ENCODE assay signal across 35 cellular contexts in the genomic region with DNA sequence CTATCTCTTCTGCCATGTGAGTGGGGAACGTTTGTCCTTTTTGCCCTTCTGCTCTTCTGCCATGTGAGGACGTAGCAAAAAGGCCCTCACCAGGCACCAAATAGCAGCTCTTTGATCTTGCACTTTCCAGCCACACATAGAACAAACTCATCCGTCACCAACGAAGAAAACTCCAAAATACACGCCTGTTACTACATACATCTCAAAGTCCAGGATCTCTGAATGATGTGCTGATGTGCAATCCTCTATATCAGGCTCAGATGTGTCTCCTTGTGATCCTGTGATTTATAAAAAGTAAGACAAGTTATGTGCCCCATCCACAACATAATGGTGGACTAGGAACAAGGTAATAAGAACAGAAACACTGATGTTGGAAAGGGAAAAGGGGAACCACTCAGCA.
"Had no signal": no experiment of that assay in that cellular context is flagged by ENCODE, and none has a peak within 500 bp of the region (broad histone marks: within the 10 kb centered on the region; RNA-seq: fewer than 3 reads in every experiment).

No MANE protein-coding gene starts in this region.

- H3K9ac ChIP-seq: KMS-11 had no signal

- DNase-seq: Karpas-422, Kasumi-1, MG63, MM.1S, MV-4-11, NCI-H1048, NCI-H1092, NCI-H1092 treated with DMSO at 0.1 percent for 48 hours, NCI-H1105, NCI-H1105 treated with DMSO at 0.1 percent for 48 hours, NCI-H1417, NCI-H1417 treated with DMSO at 0.1 percent for 48 hours, NCI-H1436, NCI-H1436 treated with DMSO at 0.1 percent for 48 hours, NCI-H146, NCI-H1694, NCI-H1694 treated with DMSO at 0.1 percent for 48 hours, NCI-H187, NCI-H187 treated with DMSO at 0.1 percent for 48 hours, NCI-H1930, NCI-H2029, NCI-H2029 treated with DMSO at 0.1 percent for 48 hours, NCI-H2081, NCI-H2081 treated with DMSO at 0.1 percent for 48 hours, NCI-H2107, NCI-H2171, NCI-H2171 treated with DMSO at 0.1 percent for 48 hours, NCI-H2227 treated with DMSO at 0.1 percent for 48 hours, NCI-H226, NCI-H345, NCI-H446, NCI-H446 treated with DMSO at 0.1 percent for 48 hours, NCI-H510A treated with DMSO at 0.1 percent for 48 hours, NCI-H524 had no signal

- H3K36me3 ChIP-seq: MG63 had no signal

- H3K9me3 ChIP-seq: MG63 had no signal

- H3K4me3 ChIP-seq: MG63 had no signal

- H3K27me3 ChIP-seq: MG63 had no signal

- H3K27ac ChIP-seq: KMS-11 had no signal

- H3K4me2 ChIP-seq: KMS-11 had no signal
